Comparison of ENCODE assay signal across 9 cellular contexts in the genomic region with DNA sequence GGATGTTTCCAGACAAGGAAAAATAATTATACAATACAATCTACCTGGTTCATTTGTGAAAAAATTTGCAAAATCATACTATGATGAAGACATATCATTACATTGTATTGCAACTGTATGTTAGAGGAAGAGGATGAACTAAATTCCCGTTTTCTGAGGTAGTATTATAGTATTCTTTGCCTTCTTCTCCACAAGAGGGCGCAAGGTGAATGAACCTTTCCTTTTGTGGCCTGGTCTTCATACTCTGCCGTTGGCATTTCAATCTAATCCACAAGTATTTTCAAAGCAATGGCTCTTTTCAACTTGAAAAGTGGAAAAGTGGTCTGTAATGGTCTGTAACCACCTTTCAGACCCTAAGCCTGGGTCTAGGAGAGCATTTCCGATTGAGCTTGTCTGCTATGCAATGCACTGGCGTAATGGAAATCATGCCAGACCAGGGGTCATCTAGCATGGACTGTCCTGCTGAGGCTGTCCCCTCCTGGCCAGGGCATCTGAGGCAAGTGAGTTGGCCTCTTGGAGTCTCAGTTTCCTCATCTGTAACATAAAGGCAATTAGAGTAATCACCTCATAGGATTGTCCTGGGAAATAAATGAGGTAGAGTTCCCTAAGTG. TPM values are rescaled to one million over a fixed set of nuclear protein-coding genes. Genes with fewer than 3 reads are reported as not detected.
DNase-seq lines count a peak whose midpoint lies in the region; ATAC-seq and TF ChIP-seq lines count a peak whose summit lies in the region.
"Had no signal": no experiment of that assay in that cellular context is flagged by ENCODE, and none has a peak within 500 bp of the region (broad histone marks: within the 10 kb centered on the region; RNA-seq: fewer than 3 reads in every experiment).

No MANE protein-coding gene starts in this region.

- POLR2A ChIA-PET in RWPE1 (lab: Yijun Ruan, JAX; ENCODE audit: low non-redundant PET): no interaction called here

- H3K4me1 ChIP-seq in body of pancreas: no peaks in the 10 kb centered on the region

- peak; percentile 20 to 50 for DNase-seq in activated CD4-positive, alpha-beta T cell treated with anti-CD3 and anti-CD28 coated beads for 24 hours (ENCODE audit: low read depth in 2 of 2)
- DNase-seq in activated CD4-positive, alpha-beta T cell treated with anti-CD3 and anti-CD28 coated beads for 1 hour: no peak
- DNase-seq in H7 (peak; percentile 64), NB4 (ENCODE audit: low read depth) (peak; percentile 74), RWPE1 (ENCODE audit: low spot score) (peak; percentile 33), body of pancreas (peak; percentile 41 to 68 (median 52)), iPS-NIHi11 (ENCODE audit: low spot score) (peak; percentile 67)
- peak; percentile 35 to 42 for DNase-seq in stimulated activated CD4-positive, alpha-beta T cell treated with anti-CD3 and anti-CD28 coated beads, Interleukin-2, amount 100 ng/mL, for 48 hours

- no peaks in the 10 kb centered on the region for H3K9me3 ChIP-seq in body of pancreas

- H3K36me3 ChIP-seq in H7 (replicated peaks; ENCODE audit: control insufficient read depth, insufficient read depth, low read length): no peaks in the 10 kb centered on the region
- H3K36me3 ChIP-seq in body of pancreas (replicated peaks in 1 of 2; ENCODE audit: insufficient read depth in 1 of 2, low read depth in 2 of 2): no peaks in the 10 kb centered on the region
- H3K36me3 ChIP-seq: BLaER1 treated with 17β-estradiol and CSF1 and Interleukin-3, amounts not matched to agents 10 nM and 100 nM had no signal

- H3K4me3 ChIP-seq in H7 (ENCODE audit: insufficient read depth, low read depth, low read length) (no peak overlapping the region), NB4 (ENCODE audit: low read depth, low read length) (no peak overlapping the region), body of pancreas (no peak overlapping the region)
- H3K4me3 ChIP-seq: BLaER1 treated with 17β-estradiol and CSF1 and Interleukin-3, amounts not matched to agents 10 nM and 100 nM had no signal

- CTCF ChIA-PET in RWPE1 (lab: Yijun Ruan, JAX): interaction anchor here (0.6 to 0.8 kb wide), 4 partner anchors 22 to 190 kb away, joined by 3 to 6 read pairs (median 4); no protein-coding TSS in a partner anchor

- TF ChIP-seq POLR2A in NB4 (IDR thresholded peaks at IDR 0.05; ENCODE audit: extremely low read depth, insufficient read length): no peak
- no peak for TF ChIP-seq POLR2A in body of pancreas (IDR thresholded peaks at IDR 0.05)

- H3K27me3 ChIP-seq in H7 (ENCODE audit: control insufficient read depth, insufficient read depth, low read length): no peaks in the 10 kb centered on the region
- H3K27me3 ChIP-seq in body of pancreas: no peaks in the 10 kb centered on the region
- H3K27me3 ChIP-seq: BLaER1 treated with 17β-estradiol and CSF1 and Interleukin-3, amounts not matched to agents 10 nM and 100 nM had no signal

- ATAC-seq in body of pancreas: peak; percentile 87

- no peak overlapping the region for H3K27ac ChIP-seq in RWPE1
- H3K27ac ChIP-seq in body of pancreas: no peak overlapping the region

- TF ChIP-seq CTCF in NB4 (IDR thresholded peaks at IDR 0.05; ENCODE audit: low read depth, low read length) (peak; percentile 58), RWPE1 (conservative IDR thresholded peaks at IDR 0.05; ENCODE audit: low read depth) (peak; percentile 81), body of pancreas (IDR thresholded peaks at IDR 0.05) (peak; percentile 48 to 80 (median 73))

- WGBS in body of pancreas, 2 donors: 28 to 29% methylated on average over 5 of the region's 5 CpGs

- intact Hi-C loops in body of pancreas (cut with DNase I): no loop called here

RNA-seq across cellular contexts. Expression of a gene that starts 30.8 kb away (rescaled TPM):
- total RNA-seq in H7 (2014; rRNA removed; shearing (Covaris generic)): 1.4 and 2.0 TPM in 2 replicates
- total RNA-seq in body of pancreas: 1 to 10 TPM; 2.6 to 3.9 TPM
